19 cellular contexts compared by ENCODE assay signal in the genomic region with DNA sequence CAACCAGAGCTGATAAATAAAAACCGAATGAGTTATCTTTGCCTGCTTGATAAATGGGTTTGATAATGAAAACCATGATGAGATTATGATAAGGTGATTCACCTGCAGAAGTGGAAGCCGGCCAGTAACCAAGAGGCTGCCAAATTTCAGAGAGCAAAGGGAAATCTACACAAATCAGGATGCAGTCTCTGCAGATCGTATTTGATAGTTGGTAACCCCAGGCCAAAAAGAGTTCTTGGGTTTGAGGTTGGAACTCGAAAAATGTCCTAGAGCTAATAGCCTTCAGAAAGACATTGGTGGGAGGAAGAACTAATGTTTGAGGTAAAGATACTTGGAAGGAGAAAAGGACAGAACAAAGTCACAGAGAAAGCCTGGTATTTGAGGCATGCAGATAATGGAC. TPM values are rescaled to one million over a fixed set of nuclear protein-coding genes. Genes with fewer than 3 reads are reported as not detected.
DNase-seq lines count a peak whose midpoint lies in the region; ATAC-seq and TF ChIP-seq lines count a peak whose summit lies in the region.
"Had no signal": no experiment of that assay in that cellular context is flagged by ENCODE, and none has a peak within 500 bp of the region (broad histone marks: within the 10 kb centered on the region; RNA-seq: fewer than 3 reads in every experiment).

No MANE protein-coding gene starts in this region.

- no peaks in the 10 kb centered on the region for H3K27me3 ChIP-seq in CD4-positive, alpha-beta memory T cell (ENCODE audit: insufficient read depth, low read length)
- H3K27me3 ChIP-seq: MG63 had no signal

- DNase-seq in CD4-positive, alpha-beta memory T cell, result no peak
- DNase-seq in LNCaP clone FGC (ENCODE audit: low read depth) (peak; percentile 23), left ventricle myocardium superior (no peak), DMS79 treated with DMSO at 0.1 percent for 48 hours (lab: John Stamatoyannopoulos, UW) (no peak)
- DNase-seq: activated naive CD4-positive, alpha-beta T cell treated with Interleukin-2 at 50 U/mL for 16 hours; mammary epithelial cell; MG63; naive thymus-derived CD4-positive, alpha-beta T cell; NCI-H146; RPMI8226; stimulated activated naive CD8-positive, alpha-beta T cell treated with anti-CD3 and anti-CD28 coated beads, Interleukin-15, amount 100 ng/mL, for 72 hours; T-cell; transverse colon had no signal

- POLR2A ChIA-PET in CD4-positive, alpha-beta memory T cell (lab: Charles Lee; ENCODE audit: partially characterized antibody), result no interaction called here

- H3K36me3 ChIP-seq in CD4-positive, alpha-beta memory T cell (ENCODE audit: insufficient read depth, low read length), result no peaks in the 10 kb centered on the region
- H3K36me3 ChIP-seq in mesodermal cell (ENCODE audit: control insufficient read depth, insufficient read depth, low read length), result no peaks in the 10 kb centered on the region
- H3K36me3 ChIP-seq: MG63, transverse colon had no signal

- peak overlapping the region in 1 of 8 donors; percentile 55 for H3K4me3 Mint-ChIP-seq in CD4-positive, alpha-beta memory T cell
- peak overlapping the region; percentile 8 for H3K4me3 Mint-ChIP-seq in activated T-helper 17 cell treated with anti-CD3 and anti-CD28 coated beads, Interleukin-2, amount 50 U/mL, for 72 hours
- H3K4me3 Mint-ChIP-seq: B cell; naive thymus-derived CD4-positive, alpha-beta T cell; stimulated activated naive CD8-positive, alpha-beta T cell treated with anti-CD3 and anti-CD28 coated beads, Interleukin-15, amount 100 ng/mL, for 72 hours; T-cell had no signal

- H3K9me3 ChIP-seq in CD4-positive, alpha-beta memory T cell (ENCODE audit: control insufficient read depth in 1 of 2, low read length in 2 of 2), result no peaks in the 10 kb centered on the region
- no peaks in the 10 kb centered on the region for H3K9me3 ChIP-seq in mesodermal cell (ENCODE audit: control insufficient read depth, low read length)
- H3K9me3 ChIP-seq: MG63, transverse colon had no signal

- no peak for ATAC-seq in activated T-helper 17 cell treated with anti-CD3 and anti-CD28 coated beads, Interleukin-2, amount 50 U/mL, for 72 hours (replicated peaks)
- no peak for ATAC-seq in HG03520 (IDR thresholded peaks at IDR 0.05; ENCODE audit: unreplicated experiment)
- no peak for ATAC-seq in HG03432 (IDR thresholded peaks at IDR 0.05; ENCODE audit: unreplicated experiment)
- ATAC-seq in left ventricle myocardium superior, result no peak
- ATAC-seq: GM12878; naive thymus-derived CD4-positive, alpha-beta T cell; stimulated activated naive CD8-positive, alpha-beta T cell treated with anti-CD3 and anti-CD28 coated beads, Interleukin-15, amount 100 ng/mL, for 72 hours; T-cell had no signal

- peaks cover 13 to 30% (median 21%) of the 10 kb centered on the region in 4 donors for H3K4me1 Mint-ChIP-seq in CD4-positive, alpha-beta memory T cell
- H3K4me1 Mint-ChIP-seq in activated T-helper 17 cell treated with anti-CD3 and anti-CD28 coated beads, Interleukin-2, amount 50 U/mL, for 72 hours, result peaks cover 19% of the 10 kb centered on the region

- no peaks in the 10 kb centered on the region for H3K36me3 Mint-ChIP-seq in CD4-positive, alpha-beta memory T cell
- H3K36me3 Mint-ChIP-seq in activated T-helper 17 cell treated with anti-CD3 and anti-CD28 coated beads, Interleukin-2, amount 50 U/mL, for 72 hours (ENCODE audit: low read depth), result no peaks in the 10 kb centered on the region
- H3K36me3 Mint-ChIP-seq: naive thymus-derived CD4-positive, alpha-beta T cell; T-cell had no signal

- H3K27ac Mint-ChIP-seq in CD4-positive, alpha-beta memory T cell, result peak overlapping the region in 5 of 7 donors; percentile 8 to 24 (median 19)
- no peak overlapping the region for H3K27ac Mint-ChIP-seq in activated T-helper 17 cell treated with anti-CD3 and anti-CD28 coated beads, Interleukin-2, amount 50 U/mL, for 72 hours
- H3K27ac Mint-ChIP-seq: B cell; stimulated activated naive CD8-positive, alpha-beta T cell treated with anti-CD3 and anti-CD28 coated beads, Interleukin-15, amount 100 ng/mL, for 72 hours had no signal

- H3K27ac ChIP-seq in CD4-positive, alpha-beta memory T cell (ENCODE audit: low read depth, low read length), result no peak overlapping the region
- peak overlapping the region; percentile 37 for H3K27ac ChIP-seq in mesodermal cell (ENCODE audit: low read depth, low read length, severe bottlenecking)

- CTCF ChIA-PET in CD4-positive, alpha-beta memory T cell (lab: Charles Lee; ENCODE audit: partially characterized antibody), result no interaction called here

- H3K4me3 ChIP-seq in CD4-positive, alpha-beta memory T cell (ENCODE audit: low read length in 2 of 2), result no peak overlapping the region
- H3K4me3 ChIP-seq in LNCaP clone FGC (ENCODE audit: low read depth, low read length) (no peak overlapping the region), mesodermal cell (ENCODE audit: extremely low read depth, insufficient read depth, low read length, poor library complexity, severe bottlenecking) (no peak overlapping the region)
- H3K4me3 ChIP-seq: GM12878, MG63, transverse colon had no signal

- 90 to 94% methylated on average over 3 to 4 of the region's 4 CpGs for WGBS in mesodermal cell (ENCODE audit: insufficient coverage in 2 of 2), 2 experiments

- TF ChIP-seq CTCF in LNCaP clone FGC (IDR thresholded peaks at IDR 0.05; ENCODE audit: control insufficient read depth, extremely low read depth, insufficient read depth), result no peak

- intact Hi-C loops in CD4-positive, alpha-beta memory T cell (cut with micrococcal nuclease), result no loop called here
- intact Hi-C loops in left ventricle myocardium superior (cut with micrococcal nuclease), result no loop called here

- H3K9me3 Mint-ChIP-seq in CD4-positive, alpha-beta memory T cell, result no peaks in the 10 kb centered on the region
- no peaks in the 10 kb centered on the region for H3K9me3 Mint-ChIP-seq in activated T-helper 17 cell treated with anti-CD3 and anti-CD28 coated beads, Interleukin-2, amount 50 U/mL, for 72 hours
- H3K9me3 Mint-ChIP-seq: stimulated activated naive CD8-positive, alpha-beta T cell treated with anti-CD3 and anti-CD28 coated beads, Interleukin-15, amount 100 ng/mL, for 72 hours; T-cell had no signal

- peaks cover 15% of the 10 kb centered on the region for H3K4me1 ChIP-seq in CD4-positive, alpha-beta memory T cell (ENCODE audit: insufficient read depth, low read length)
- H3K4me1 ChIP-seq in mesodermal cell (ENCODE audit: control insufficient read depth, insufficient read depth, low read length, poor library complexity, severe bottlenecking), result peaks cover 14% of the 10 kb centered on the region

- peaks cover 6 to 8% of the 10 kb centered on the region in 2 donors for H3K27me3 Mint-ChIP-seq in CD4-positive, alpha-beta memory T cell
- no peaks in the 10 kb centered on the region for H3K27me3 Mint-ChIP-seq in activated T-helper 17 cell treated with anti-CD3 and anti-CD28 coated beads, Interleukin-2, amount 50 U/mL, for 72 hours
- H3K27me3 Mint-ChIP-seq: stimulated activated naive CD8-positive, alpha-beta T cell treated with anti-CD3 and anti-CD28 coated beads, Interleukin-15, amount 100 ng/mL, for 72 hours had no signal

RNA-seq across cellular contexts. Expression of gene LATS2, which starts 9.6 kb away (rescaled TPM):
- total RNA-seq in CD4-positive, alpha-beta memory T cell, result 1 to 10 TPM; 3.4 to 4.5 TPM
- under 1 TPM in 1 of 2 donors, not detected in 1; 0.25 TPM for polyA plus RNA-seq in CD4-positive, alpha-beta memory T cell
- 1 to 10 TPM; 4.9 to 9.2 TPM for total RNA-seq in activated T-helper 17 cell treated with anti-CD3 and anti-CD28 coated beads, Interleukin-2, amount 50 U/mL, for 72 hours
- polyA plus RNA-seq in mesodermal cell (2013, experiment 1 of 2), result 19.8 TPM
- polyA plus RNA-seq in mesodermal cell (2013, experiment 2 of 2), result 18.3 TPM
- total RNA-seq in left ventricle myocardium superior, result 25.1 TPM
- polyA plus RNA-seq: naive thymus-derived CD4-positive, alpha-beta T cell had no signal
